ENCODE assay signal across 9 cellular contexts in the genomic region with DNA sequence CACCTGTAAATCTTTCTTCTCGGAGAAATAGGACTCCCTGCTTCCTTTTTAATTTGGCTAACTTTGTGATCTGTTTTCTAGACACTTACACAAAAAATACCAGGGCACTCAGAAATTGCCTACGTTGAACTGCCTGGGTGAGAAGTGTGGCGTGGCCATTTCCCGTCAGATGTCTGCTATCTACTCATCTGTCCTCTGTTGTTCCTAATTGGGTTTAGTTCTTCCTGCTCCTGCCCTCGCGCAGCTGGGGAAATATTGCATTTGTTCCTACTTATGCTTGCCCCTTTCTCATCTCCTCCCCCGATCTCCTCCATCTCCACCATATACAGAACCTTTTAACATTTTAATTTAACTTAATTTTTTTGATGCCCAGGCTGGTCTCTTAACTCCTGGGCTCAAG. TPM values are rescaled to one million over a fixed set of nuclear protein-coding genes. Genes with fewer than 3 reads are reported as not detected.
DNase-seq lines count a peak whose midpoint lies in the region; ATAC-seq and TF ChIP-seq lines count a peak whose summit lies in the region.
"Had no signal": no experiment of that assay in that cellular context is flagged by ENCODE, and none has a peak within 500 bp of the region (broad histone marks: within the 10 kb centered on the region; RNA-seq: fewer than 3 reads in every experiment).

No MANE protein-coding gene starts in this region.

- intact Hi-C loops in right lobe of liver (cut with DNase I) (no loop called here), sigmoid colon (cut with DNase I) (no loop called here)

- no peaks in the 10 kb centered on the region for H3K9me3 Mint-ChIP-seq in CD4-positive, CD25-positive, alpha-beta regulatory T cell
- H3K9me3 Mint-ChIP-seq in GM23338 = peaks cover 7% of the 10 kb centered on the region; the same call in 2 of the 3 replicates

- DNase-seq in CD4-positive, CD25-positive, alpha-beta regulatory T cell = peak in 1 of 3 donors; percentile 46
- peak; percentile 47 for DNase-seq in UCSD-AML1 (lab: John Stamatoyannopoulos, UW; ENCODE audit: unreplicated experiment)
- DNase-seq in right lobe of liver = peak in 1 of 3 donors; percentile 17
- no peak for DNase-seq in GM23338 (ENCODE audit: low spot score)
- DNase-seq in sigmoid colon = no peak

- peak overlapping the region; percentile 91 to 98 (median 97) for H3K27ac Mint-ChIP-seq in CD4-positive, CD25-positive, alpha-beta regulatory T cell
- no peak overlapping the region for H3K27ac Mint-ChIP-seq in GM23338
- H3K27ac Mint-ChIP-seq: neural progenitor cell had no signal

- TF ChIP-seq CTCF in right lobe of liver (IDR thresholded peaks at IDR 0.05) = no peak
- TF ChIP-seq CTCF in GM23338 (conservative IDR thresholded peaks at IDR 0.05; ENCODE audit: low read depth in 2 of 2) = no peak
- no peak for TF ChIP-seq CTCF in sigmoid colon (IDR thresholded peaks at IDR 0.05)

- peaks cover 9% of the 10 kb centered on the region for H3K36me3 Mint-ChIP-seq in CD4-positive, CD25-positive, alpha-beta regulatory T cell
- H3K36me3 Mint-ChIP-seq in GM23338 (ENCODE audit: low read depth) = peaks cover 3% of the 10 kb centered on the region; the same call in 2 of the 3 replicates
- H3K36me3 Mint-ChIP-seq: neural progenitor cell had no signal

- H3K9me3 ChIP-seq in CD4-positive, CD25-positive, alpha-beta regulatory T cell (ENCODE audit: control insufficient read depth in 2 of 2, low read length in 2 of 2) = no peaks in the 10 kb centered on the region
- H3K9me3 ChIP-seq in right lobe of liver (no peaks in the 10 kb centered on the region), sigmoid colon (no peaks in the 10 kb centered on the region)

- H4K20me1 ChIP-seq in GM23338 (replicated peaks; ENCODE audit: insufficient read depth) = no peaks in the 10 kb centered on the region; the same call in 1 of the 2 replicates

- peak; percentile 30 to 49 for ATAC-seq in CD4-positive, CD25-positive, alpha-beta regulatory T cell (ENCODE audit: low read depth in 2 of 2)
- ATAC-seq in GM21723 (IDR thresholded peaks at IDR 0.05; ENCODE audit: unreplicated experiment) = peak; percentile 26
- peak; percentile 43 to 56 (median 51) for ATAC-seq in right lobe of liver
- ATAC-seq in GM23338 = no peak
- ATAC-seq in HG03045 (IDR thresholded peaks at IDR 0.05; ENCODE audit: unreplicated experiment) = no peak
- no peak for ATAC-seq in GM21528 (IDR thresholded peaks at IDR 0.05; ENCODE audit: low FRiP score, unreplicated experiment)

- peaks cover 30 to 67% (median 51%) of the 10 kb centered on the region in 4 donors for H3K4me1 Mint-ChIP-seq in CD4-positive, CD25-positive, alpha-beta regulatory T cell
- peaks cover 5% of the 10 kb centered on the region; the same call in 2 of the 3 replicates for H3K4me1 Mint-ChIP-seq in GM23338
- H3K4me1 Mint-ChIP-seq: neural progenitor cell had no signal

- peak overlapping the region; percentile 26 to 85 (median 76) for H3K4me3 Mint-ChIP-seq in CD4-positive, CD25-positive, alpha-beta regulatory T cell
- no peak overlapping the region for H3K4me3 Mint-ChIP-seq in GM23338
- H3K4me3 Mint-ChIP-seq: neural progenitor cell had no signal

- no peak for TF ChIP-seq EP300 in sigmoid colon (IDR thresholded peaks at IDR 0.05)

- no peaks in the 10 kb centered on the region for H3K27me3 ChIP-seq in CD4-positive, CD25-positive, alpha-beta regulatory T cell (ENCODE audit: control insufficient read depth, insufficient read depth, low read length)
- no peaks in the 10 kb centered on the region for H3K27me3 ChIP-seq in right lobe of liver
- no peaks in the 10 kb centered on the region for H3K27me3 ChIP-seq in GM23338 (ENCODE audit: insufficient read depth)
- no peaks in the 10 kb centered on the region for H3K27me3 ChIP-seq in sigmoid colon
- H3K27me3 ChIP-seq: neural progenitor cell had no signal

- peak overlapping the region; percentile 83 for H3K27ac ChIP-seq in CD4-positive, CD25-positive, alpha-beta regulatory T cell (ENCODE audit: insufficient read depth, low read length, poor library complexity, severe bottlenecking)
- peak overlapping the region in 2 of 3 donors; percentile 49 to 53 for H3K27ac ChIP-seq in right lobe of liver
- H3K27ac ChIP-seq in GM23338 (ENCODE audit: low read depth) = no peak overlapping the region
- H3K27ac ChIP-seq in sigmoid colon = peak overlapping the region in 1 of 4 donors; percentile 23
- H3K27ac ChIP-seq: neural progenitor cell had no signal

- no peak overlapping the region for H2AFZ ChIP-seq in GM23338
- H2AFZ ChIP-seq: neural progenitor cell had no signal

- H3F3A ChIP-seq in GM23338 (replicated peaks; ENCODE audit: low read depth) = no peaks in the 10 kb centered on the region

- no peaks in the 10 kb centered on the region for H3K9me2 ChIP-seq in GM23338 (ENCODE audit: insufficient read depth)

- H3K79me2 ChIP-seq in GM23338 (replicated peaks; ENCODE audit: insufficient read depth) = no peaks in the 10 kb centered on the region

- TF ChIP-seq POLR2A in right lobe of liver (IDR thresholded peaks at IDR 0.05) (no peak), sigmoid colon (IDR thresholded peaks at IDR 0.05) (no peak)

- peaks cover 9% of the 10 kb centered on the region for H3K36me3 ChIP-seq in CD4-positive, CD25-positive, alpha-beta regulatory T cell (ENCODE audit: control insufficient read depth, insufficient read depth, low read length)
- no peaks in the 10 kb centered on the region for H3K36me3 ChIP-seq in right lobe of liver
- no peaks in the 10 kb centered on the region for H3K36me3 ChIP-seq in GM23338 (ENCODE audit: insufficient read depth)
- no peaks in the 10 kb centered on the region for H3K36me3 ChIP-seq in sigmoid colon
- H3K36me3 ChIP-seq: neural progenitor cell had no signal

- H3K4me2 ChIP-seq in GM23338 = no peak overlapping the region
- H3K4me2 ChIP-seq: neural progenitor cell had no signal

- no peaks in the 10 kb centered on the region for H3K27me3 Mint-ChIP-seq in CD4-positive, CD25-positive, alpha-beta regulatory T cell
- peaks cover 6% of the 10 kb centered on the region for H3K27me3 Mint-ChIP-seq in GM23338 (ENCODE audit: insufficient read depth, low read depth, poor library complexity)

- WGBS in right lobe of liver (ENCODE audit: insufficient coverage, low coverage, low lambda C conversion rate, missing lambda C conversion rate) = 47% methylated on average over 6 of the region's 7 CpGs
- 55 to 79% methylated on average over 7 of the region's 7 CpGs for WGBS in sigmoid colon, 2 donors

- H3K4me3 ChIP-seq in CD4-positive, CD25-positive, alpha-beta regulatory T cell (ENCODE audit: low read depth, low read length) = peak overlapping the region; percentile 71
- H3K4me3 ChIP-seq in right lobe of liver (no peak overlapping the region), GM23338 (no peak overlapping the region), sigmoid colon (no peak overlapping the region)
- H3K4me3 ChIP-seq: neural progenitor cell had no signal

- peaks cover 33% of the 10 kb centered on the region for H3K4me1 ChIP-seq in CD4-positive, CD25-positive, alpha-beta regulatory T cell (ENCODE audit: control insufficient read depth, insufficient read depth, low read length, poor library complexity, severe bottlenecking)
- H3K4me1 ChIP-seq in right lobe of liver = no peaks in the 10 kb centered on the region
- no peaks in the 10 kb centered on the region for H3K4me1 ChIP-seq in GM23338 (ENCODE audit: insufficient read depth)
- H3K4me1 ChIP-seq in sigmoid colon = no peaks in the 10 kb centered on the region
- H3K4me1 ChIP-seq: neural progenitor cell had no signal

TF ChIP-seq in GM23338, 12 proteins besides CTCF, POLR2A, EP300 and RAD21 (continues in another document):
- no peak for TF ChIP-seq CREB1 (CRISPR knock-in tag; IDR thresholded peaks at IDR 0.05; ENCODE audit: low read depth)
- no peak for TF ChIP-seq POLR2AphosphoS5 (IDR thresholded peaks at IDR 0.05; ENCODE audit: low read depth)
- TF ChIP-seq, protein P1, sequence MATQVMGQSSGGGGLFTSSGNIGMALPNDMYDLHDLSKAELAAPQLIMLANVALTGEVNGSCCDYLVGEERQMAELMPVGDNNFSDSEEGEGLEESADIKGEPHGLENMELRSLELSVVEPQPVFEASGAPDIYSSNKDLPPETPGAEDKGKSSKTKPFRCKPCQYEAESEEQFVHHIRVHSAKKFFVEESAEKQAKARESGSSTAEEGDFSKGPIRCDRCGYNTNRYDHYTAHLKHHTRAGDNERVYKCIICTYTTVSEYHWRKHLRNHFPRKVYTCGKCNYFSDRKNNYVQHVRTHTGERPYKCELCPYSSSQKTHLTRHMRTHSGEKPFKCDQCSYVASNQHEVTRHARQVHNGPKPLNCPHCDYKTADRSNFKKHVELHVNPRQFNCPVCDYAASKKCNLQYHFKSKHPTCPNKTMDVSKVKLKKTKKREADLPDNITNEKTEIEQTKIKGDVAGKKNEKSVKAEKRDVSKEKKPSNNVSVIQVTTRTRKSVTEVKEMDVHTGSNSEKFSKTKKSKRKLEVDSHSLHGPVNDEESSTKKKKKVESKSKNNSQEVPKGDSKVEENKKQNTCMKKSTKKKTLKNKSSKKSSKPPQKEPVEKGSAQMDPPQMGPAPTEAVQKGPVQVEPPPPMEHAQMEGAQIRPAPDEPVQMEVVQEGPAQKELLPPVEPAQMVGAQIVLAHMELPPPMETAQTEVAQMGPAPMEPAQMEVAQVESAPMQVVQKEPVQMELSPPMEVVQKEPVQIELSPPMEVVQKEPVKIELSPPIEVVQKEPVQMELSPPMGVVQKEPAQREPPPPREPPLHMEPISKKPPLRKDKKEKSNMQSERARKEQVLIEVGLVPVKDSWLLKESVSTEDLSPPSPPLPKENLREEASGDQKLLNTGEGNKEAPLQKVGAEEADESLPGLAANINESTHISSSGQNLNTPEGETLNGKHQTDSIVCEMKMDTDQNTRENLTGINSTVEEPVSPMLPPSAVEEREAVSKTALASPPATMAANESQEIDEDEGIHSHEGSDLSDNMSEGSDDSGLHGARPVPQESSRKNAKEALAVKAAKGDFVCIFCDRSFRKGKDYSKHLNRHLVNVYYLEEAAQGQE (IDR thresholded peaks at IDR 0.05; ENCODE audit: unreplicated experiment) = no peak
- no peak for TF ChIP-seq EZH2phosphoT487 (IDR thresholded peaks at IDR 0.05; ENCODE audit: unreplicated experiment)
- TF ChIP-seq STAT1 (IDR thresholded peaks at IDR 0.05; ENCODE audit: unreplicated experiment) = no peak
- TF ChIP-seq ZNF114 (CRISPR knock-in tag; IDR thresholded peaks at IDR 0.05) = no peak
- no peak for TF ChIP-seq NANOG (IDR thresholded peaks at IDR 0.05; ENCODE audit: borderline replicate concordance)

RNA-seq across cellular contexts. Expression of a gene that starts 55.1 kb away (rescaled TPM):
- 39.6 TPM for total RNA-seq in CD4-positive, CD25-positive, alpha-beta regulatory T cell
- 100 to 1,000 TPM in 2 of 4 donors, 10 to 100 TPM in 2; 69.2 to 124 (median 96.5) TPM for polyA plus RNA-seq in CD4-positive, CD25-positive, alpha-beta regulatory T cell
- total RNA-seq in right lobe of liver (10 to 100 TPM in 2 of 6 experiments, 1 to 10 TPM in 4; 3.5 to 13.8 (median 7.5) TPM), sigmoid colon (10 to 100 TPM; 17.5 to 36.6 (median 28.0) TPM)
- total RNA-seq in GM23338 (2014; rRNA removed; shearing (Covaris generic)) = 9.2 and 10.3 TPM in 2 replicates
- polyA plus RNA-seq in GM23338 (2016; fragmentation: Nextera tagmentation; extraction: Ambion mirVana) (11.6 and 12.5 TPM in 2 replicates), sigmoid colon (10 to 100 TPM in 2 of 3 donors, 1 to 10 TPM in 1; 8.4 to 19.6 (median 15.7) TPM)

Comparison
In these comparisons a context has a peak if more than half of its experiments do, and no peak if none do; other contexts are left out.
1. ATAC-seq: peak in CD4-positive, CD25-positive, alpha-beta regulatory T cell (2 of 2), GM21723 (single experiment) and right lobe of liver (4 of 4); none in GM23338 (single experiment), HG03045 (single experiment) and GM21528 (single experiment).